ENCODE assay signal across 8 cellular contexts in genomic region chr9:128340691-128341434, GRCh38. TPM values are rescaled to one million over a fixed set of nuclear protein-coding genes. Genes with fewer than 3 reads are reported as not detected.
DNase-seq lines count a peak whose midpoint lies in the region; ATAC-seq and TF ChIP-seq lines count a peak whose summit lies in the region.

No MANE protein-coding gene starts in this region.

- no peaks in the 10 kb centered on the region for H3K9me3 ChIP-seq in heart left ventricle

- peaks cover 0 to 38% (median 31%) of the 10 kb centered on the region in 9 donors for H3K36me3 ChIP-seq in heart left ventricle
- H3K36me3 ChIP-seq in rectal smooth muscle tissue (ENCODE audit: control insufficient read depth, insufficient read depth, low read length) = peaks cover 16% of the 10 kb centered on the region

- DNase-seq in NCI-H526 treated with DMSO at 0.1 percent for 48 hours (lab: John Stamatoyannopoulos, UW) (peak; percentile 0), NCI-H526 (lab: John Stamatoyannopoulos, UW) (no peak), heart left ventricle (peak in 2 of 5 donors; percentile 37 to 73), NCI-H2081 treated with DMSO at 0.1 percent for 48 hours (lab: John Stamatoyannopoulos, UW) (no peak)
- DNase-seq in activated CD4-positive, CD25-positive, alpha-beta regulatory T cell treated with anti-CD3 and anti-CD28 coated beads, Interleukin-2, amount 50 U/mL, for 72 hours = peak; percentile 39
- no peak for DNase-seq in stimulated activated CD4-positive, alpha-beta T cell treated with anti-CD3 and anti-CD28 coated beads, Interleukin-2, amount 100 ng/mL, for 48 hours

- H3K27me3 ChIP-seq in heart left ventricle (no peaks in the 10 kb centered on the region), rectal smooth muscle tissue (ENCODE audit: control insufficient read depth, insufficient read depth, low read length) (no peaks in the 10 kb centered on the region)

- H3K4me3 ChIP-seq in heart left ventricle = peak overlapping the region; percentile 62 to 96 (median 86)
- H3K4me3 ChIP-seq in rectal smooth muscle tissue (ENCODE audit: low read length) = peak overlapping the region; percentile 70

- H3K27ac ChIP-seq in heart left ventricle (peak overlapping the region in 11 of 12 donors; percentile 39 to 84 (median 75)), rectal smooth muscle tissue (ENCODE audit: low read depth, low read length) (peak overlapping the region; percentile 11)

- H3K9ac ChIP-seq in rectal smooth muscle tissue (ENCODE audit: low read length) = peak overlapping the region; percentile 13

- WGBS in heart left ventricle, 4 donors = 1 to 2% (median 1%) methylated on average over 8 to 48 of the region's 48 CpGs

- peaks cover 0 to 16% (median 9%) of the 10 kb centered on the region in 12 donors for H3K4me1 ChIP-seq in heart left ventricle
- H3K4me1 ChIP-seq in rectal smooth muscle tissue (ENCODE audit: control insufficient read depth, insufficient read depth, low read length) = no peaks in the 10 kb centered on the region

- peak; percentile 6 for ATAC-seq in HG03095 (IDR thresholded peaks at IDR 0.05; ENCODE audit: unreplicated experiment)
- peak in 3 of 4 donors; percentile 3 to 37 (median 6) for ATAC-seq in heart left ventricle

- no peak for TF ChIP-seq POLR2A in heart left ventricle (IDR thresholded peaks at IDR 0.05)

- intact Hi-C loops in heart left ventricle (cut with DNase I) = loop anchor here in 9 of 10 donors (1.0 to 10.0 kb wide), 8 partner anchors 18 to 146 kb away; partner anchors contain the start of genes CIZ1 (in 1 of the 9), COQ4 (in 1 of the 9), DNM1 (in 1 of the 9) and TRUB2 (in 1 of the 9)

- no peak for TF ChIP-seq CTCF in heart left ventricle (IDR thresholded peaks at IDR 0.05)

RNA-seq across cellular contexts. Expression of gene SLC27A4, which starts 0.5 kb away (rescaled TPM):
- 10 to 100 TPM; 10.7 to 36.1 (median 17.8) TPM for total RNA-seq in heart left ventricle
- polyA plus RNA-seq in heart left ventricle = 10 to 100 TPM; 25.9 to 48.8 TPM

RNA-seq across cellular contexts. Expression of gene COQ4, which starts 18.2 kb away (rescaled TPM):
- total RNA-seq in heart left ventricle = 10 to 100 TPM; 19.0 to 43.2 (median 29.8) TPM
- polyA plus RNA-seq in heart left ventricle = 10 to 100 TPM; 32.2 to 38.1 TPM

RNA-seq across cellular contexts. Expression of gene TRUB2, which starts 18.6 kb away (rescaled TPM):
- 10 to 100 TPM; 12.9 to 49.7 (median 34.5) TPM for total RNA-seq in heart left ventricle
- 10 to 100 TPM; 25.3 to 25.6 TPM for polyA plus RNA-seq in heart left ventricle

RNA-seq across cellular contexts. Expression of gene URM1, which starts 30.3 kb away (rescaled TPM):
- total RNA-seq in heart left ventricle = 10 to 100 TPM; 34.4 to 55.5 (median 45.4) TPM
- 10 to 100 TPM; 30.2 to 85.6 TPM for polyA plus RNA-seq in heart left ventricle

Comparison
In these comparisons a context has a peak if more than half of its experiments do, and no peak if none do; other contexts are left out.
1. DNase-seq: peak in NCI-H526 treated with DMSO at 0.1 percent for 48 hours (single experiment) and activated CD4-positive, CD25-positive, alpha-beta regulatory T cell treated with anti-CD3 and anti-CD28 coated beads, Interleukin-2, amount 50 U/mL, for 72 hours (single experiment); none in NCI-H526 (0 of 2), NCI-H2081 treated with DMSO at 0.1 percent for 48 hours (single experiment) and stimulated activated CD4-positive, alpha-beta T cell treated with anti-CD3 and anti-CD28 coated beads, Interleukin-2, amount 100 ng/mL, for 48 hours (0 of 2).